ENCODE assay signal across 6 cellular contexts in the genomic region with DNA sequence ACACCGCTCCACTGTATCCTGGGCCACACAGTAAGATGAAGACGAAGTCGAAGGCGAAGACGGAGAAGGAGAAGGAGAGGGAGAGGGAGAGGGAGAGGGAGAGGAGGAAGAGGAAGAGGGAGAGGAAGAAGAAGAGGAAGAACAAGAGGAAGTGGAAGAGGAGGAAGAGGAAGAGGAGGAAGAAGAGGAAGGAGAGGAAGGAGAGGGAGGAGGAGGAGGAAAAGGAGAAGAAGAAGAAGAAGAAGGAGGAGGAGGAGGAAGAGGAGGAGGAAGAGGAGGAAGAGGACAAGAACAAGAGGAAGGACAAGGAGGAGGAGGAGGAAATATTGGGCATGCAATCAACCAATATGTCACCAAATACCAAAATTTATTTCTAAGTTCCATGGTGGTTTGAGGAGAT.
"Had no signal": no experiment of that assay in that cellular context is flagged by ENCODE, and none has a peak within 500 bp of the region (broad histone marks: within the 10 kb centered on the region; RNA-seq: fewer than 3 reads in every experiment).

No MANE protein-coding gene starts in this region.

- H3K4me2 ChIP-seq: KMS-11 had no signal

- H3K9ac ChIP-seq: KMS-11 had no signal

- H3K27ac ChIP-seq: HL-60, KMS-11 had no signal

- DNase-seq: IMR-90, KBM-7, KG1 had no signal

- FAIRE-seq: HTR-8/SVneo had no signal
